1 cellular context compared by ENCODE assay signal in genomic region chr2:177165103-177165583, GRCh38.
TF ChIP-seq lines count a peak whose summit lies in the region.

No MANE protein-coding gene starts in this region.

TF ChIP-seq in HepG2, 621 proteins besides CTCF, POLR2A, EP300 and RAD21:
- no peak for TF ChIP-seq ZHX2 (IDR thresholded peaks at IDR 0.05; ENCODE audit: low read depth)
- no peak for TF ChIP-seq ZHX2 (CRISPR knock-in tag; IDR thresholded peaks at IDR 0.05; ENCODE audit: borderline replicate concordance)
- TF ChIP-seq POLR2G (IDR thresholded peaks at IDR 0.05; ENCODE audit: low read depth, low read length) = peak; percentile 68
- TF ChIP-seq ZBTB38 (CRISPR knock-in tag; IDR thresholded peaks at IDR 0.05) = peak; percentile 96
- peak; percentile 30 for TF ChIP-seq ASH2L (IDR thresholded peaks at IDR 0.05; ENCODE audit: insufficient read length, low read depth, low read length)
- TF ChIP-seq MIXL1 (CRISPR knock-in tag; IDR thresholded peaks at IDR 0.05) = 0 out of 2 replicates have a peak, but pooled peaks have one; percentile 29
- 0 out of 2 replicates have a peak, but pooled peaks have one; percentile 37 for TF ChIP-seq ZNF441 (CRISPR knock-in tag; IDR thresholded peaks at IDR 0.05; ENCODE audit: borderline replicate concordance)
- no peak for TF ChIP-seq MAFF (IDR thresholded peaks at IDR 0.05; ENCODE audit: low read depth, low read length)
- 0 out of 2 replicates have a peak, but pooled peaks have one; percentile 6 for TF ChIP-seq HMG20A (CRISPR knock-in tag; IDR thresholded peaks at IDR 0.05; ENCODE audit: borderline replicate concordance)
- 0 out of 2 replicates have a peak, but pooled peaks have one; percentile 37 for TF ChIP-seq PRDM10 (CRISPR knock-in tag; IDR thresholded peaks at IDR 0.05; ENCODE audit: low read depth)
- TF ChIP-seq ATF6 (CRISPR knock-in tag; conservative IDR thresholded peaks at IDR 0.05) = 0 out of 2 replicates have a peak, but pooled peaks have one; percentile 11
- TF ChIP-seq SALL1 (CRISPR knock-in tag; IDR thresholded peaks at IDR 0.05) = peak; percentile 12; the same call in 1 of the 2 replicates
- no peak for TF ChIP-seq ZNF329 (CRISPR knock-in tag; IDR thresholded peaks at IDR 0.05; ENCODE audit: low read depth)
- no peak for TF ChIP-seq MATR3 (CRISPR knock-in tag; IDR thresholded peaks at IDR 0.05)
- no peak for TF ChIP-seq ZBTB2 (CRISPR knock-in tag; IDR thresholded peaks at IDR 0.05; ENCODE audit: low read depth)
- TF ChIP-seq BCL6 (CRISPR knock-in tag; IDR thresholded peaks at IDR 0.05) = peak; percentile 64
- TF ChIP-seq HOXA3 (CRISPR knock-in tag; IDR thresholded peaks at IDR 0.05) = peak; percentile 33; the same call in 1 of the 2 replicates
- peak; percentile 18; the same call in 1 of the 2 replicates for TF ChIP-seq SOX5 (CRISPR knock-in tag; IDR thresholded peaks at IDR 0.05; ENCODE audit: borderline replicate concordance)
- TF ChIP-seq ELF4 (CRISPR knock-in tag; IDR thresholded peaks at IDR 0.05; ENCODE audit: borderline replicate concordance) = 0 out of 2 replicates have a peak, but pooled peaks have one; percentile 49
- TF ChIP-seq RBFOX2 (IDR thresholded peaks at IDR 0.05; ENCODE audit: low read depth, low read length) = peak; percentile 46; the same call in 1 of the 2 replicates
- TF ChIP-seq NR2F6 (IDR thresholded peaks at IDR 0.05) = no peak
- TF ChIP-seq NR2F6 (CRISPR knock-in tag; IDR thresholded peaks at IDR 0.05) = 0 out of 2 replicates have a peak, but pooled peaks have one; percentile 4
- TF ChIP-seq PLRG1 (conservative IDR thresholded peaks at IDR 0.05) = no peak
- TF ChIP-seq THRA (CRISPR knock-in tag; IDR thresholded peaks at IDR 0.05; ENCODE audit: borderline replicate concordance) = 0 out of 2 replicates have a peak, but pooled peaks have one; percentile 7
- TF ChIP-seq MAX (IDR thresholded peaks at IDR 0.05) = peak; percentile 47; the same call in 1 of the 2 replicates
- TF ChIP-seq POLR2AphosphoS5 (IDR thresholded peaks at IDR 0.05; ENCODE audit: low read depth, low read length) = peak; percentile 39; the same call in 1 of the 2 replicates
- TF ChIP-seq YY1 (IDR thresholded peaks at IDR 0.05; ENCODE audit: insufficient read depth, insufficient replicate concordance, low read depth, low read length) = peak; percentile 70
- 0 out of 2 replicates have a peak, but pooled peaks have one; percentile 20 for TF ChIP-seq DMAP1 (CRISPR knock-in tag; IDR thresholded peaks at IDR 0.05)
- TF ChIP-seq ZSCAN20 (CRISPR knock-in tag; IDR thresholded peaks at IDR 0.05; ENCODE audit: borderline replicate concordance) = 0 out of 2 replicates have a peak, but pooled peaks have one; percentile 4
- TF ChIP-seq ZSCAN9 (CRISPR knock-in tag; IDR thresholded peaks at IDR 0.05; ENCODE audit: borderline replicate concordance) = 0 out of 2 replicates have a peak, but pooled peaks have one; percentile 16
- TF ChIP-seq KLF6 (CRISPR knock-in tag; IDR thresholded peaks at IDR 0.05) = 0 out of 2 replicates have a peak, but pooled peaks have one; percentile 0
